2 cellular contexts compared by ENCODE assay signal in genomic region chr19:32453736-32454135, GRCh38.
A peak's percentile ranks its signal among the peaks of the same experiment; 100 is the strongest.
TF ChIP-seq lines count a peak whose summit lies in the region.

No MANE protein-coding gene starts in this region.

TF ChIP-seq in HepG2, 621 proteins besides CTCF, POLR2A, EP300 and RAD21:
- TF ChIP-seq NFE2L2 (IDR thresholded peaks at IDR 0.05; ENCODE audit: low read length) (peak; percentile 9; the same call in 1 of the 2 replicates), ZNF670 (CRISPR knock-in tag; IDR thresholded peaks at IDR 0.05; ENCODE audit: borderline replicate concordance) (no peak)

TF ChIP-seq in K562, 482 proteins besides CTCF, POLR2A, EP300 and RAD21:
- TF ChIP-seq, protein P1, sequence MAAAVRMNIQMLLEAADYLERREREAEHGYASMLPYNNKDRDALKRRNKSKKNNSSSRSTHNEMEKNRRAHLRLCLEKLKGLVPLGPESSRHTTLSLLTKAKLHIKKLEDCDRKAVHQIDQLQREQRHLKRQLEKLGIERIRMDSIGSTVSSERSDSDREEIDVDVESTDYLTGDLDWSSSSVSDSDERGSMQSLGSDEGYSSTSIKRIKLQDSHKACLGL (CRISPR knock-in tag; IDR thresholded peaks at IDR 0.05; ENCODE audit: borderline replicate concordance, poor library complexity, severe bottlenecking) = no peak
- TF ChIP-seq, protein P2, sequence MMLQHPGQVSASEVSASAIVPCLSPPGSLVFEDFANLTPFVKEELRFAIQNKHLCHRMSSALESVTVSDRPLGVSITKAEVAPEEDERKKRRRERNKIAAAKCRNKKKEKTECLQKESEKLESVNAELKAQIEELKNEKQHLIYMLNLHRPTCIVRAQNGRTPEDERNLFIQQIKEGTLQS (IDR thresholded peaks at IDR 0.05) = peak; percentile 19; the same call in 1 of the 2 replicates
- TF ChIP-seq, protein P2 (CRISPR knock-in tag; conservative IDR thresholded peaks at IDR 0.05) = no peak
- TF ChIP-seq ZBTB17 (CRISPR knock-in tag; IDR thresholded peaks at IDR 0.05) = no peak
